8 cellular contexts compared by ENCODE assay signal in genomic region chr2:111120253-111121027, GRCh38. TPM values are rescaled to one million over a fixed set of nuclear protein-coding genes. Genes with fewer than 3 reads are reported as not detected.
DNase-seq lines count a peak whose midpoint lies in the region; ATAC-seq lines count a peak whose summit lies in the region.

BCL2L11 (plus strand) TSS chr2:111120914; CDS start chr2:111123746, 2,832 bp downstream.

- H3K27ac ChIP-seq in CD4-positive, alpha-beta memory T cell (ENCODE audit: low read depth, low read length) = peak within 1 kb of the TSS; percentile 32

- H3K36me3 ChIP-seq in CD4-positive, alpha-beta memory T cell (ENCODE audit: insufficient read depth, low read length) = no peaks in the 10 kb centered on the region

- peaks cover 12 to 28% of the 10 kb centered on the region in 2 donors for H3K36me3 Mint-ChIP-seq in CD4-positive, alpha-beta memory T cell
- peaks cover 24% of the 10 kb centered on the region for H3K36me3 Mint-ChIP-seq in activated CD4-positive, alpha-beta memory T cell treated with anti-CD3 and anti-CD28 coated beads for 36 hours

- POLR2A ChIA-PET in CD4-positive, alpha-beta memory T cell (lab: Charles Lee; ENCODE audit: partially characterized antibody) = interaction anchor here (0.8 to 2.2 kb wide), 9 partner anchors 9 to 1035 kb away, joined by 3 to 10 read pairs (median 4); partner anchors contain the start of gene TMEM87B
- POLR2A ChIA-PET in activated CD4-positive, alpha-beta memory T cell treated with anti-CD3 and anti-CD28 coated beads for 36 hours (lab: Charles Lee) = interaction anchor here (0.8 to 2.3 kb wide), 5 partner anchors 10 to 415 kb away, joined by 3 to 7 read pairs (median 3); no protein-coding TSS in a partner anchor

- ATAC-seq in GM19452 (IDR thresholded peaks at IDR 0.05; ENCODE audit: unreplicated experiment) = peak; percentile 52

- H3K27me3 Mint-ChIP-seq in CD4-positive, alpha-beta memory T cell = peaks cover 19 to 35% of the 10 kb centered on the region in 2 donors
- peaks cover 13% of the 10 kb centered on the region for H3K27me3 Mint-ChIP-seq in activated CD4-positive, alpha-beta memory T cell treated with anti-CD3 and anti-CD28 coated beads for 36 hours

- intact Hi-C loops in CD4-positive, alpha-beta memory T cell (cut with micrococcal nuclease) = loop anchor here (5.0 to 10.0 kb wide), 4 partner anchors 446 to 1642 kb away; partner anchors contain the start of genes BUB1 and CKAP2L
- intact Hi-C loops in activated CD4-positive, alpha-beta memory T cell treated with anti-CD3 and anti-CD28 coated beads for 36 hours (cut with micrococcal nuclease) = loop anchor here (5.0 kb wide), 1 partner anchor 443 kb away; the partner anchor contains the start of gene BUB1

- peak within 1 kb of the TSS; percentile 82 to 95 (median 89) for H3K27ac Mint-ChIP-seq in CD4-positive, alpha-beta memory T cell
- H3K27ac Mint-ChIP-seq in activated CD4-positive, alpha-beta memory T cell treated with anti-CD3 and anti-CD28 coated beads for 36 hours = peak within 1 kb of the TSS; percentile 88

- H3K27me3 ChIP-seq in CD4-positive, alpha-beta memory T cell (ENCODE audit: insufficient read depth, low read length) = peaks cover 36% of the 10 kb centered on the region

- CTCF ChIA-PET in CD4-positive, alpha-beta memory T cell (lab: Charles Lee; ENCODE audit: partially characterized antibody) = interaction anchor here (0.6 to 1.3 kb wide), 2 partner anchors 26 to 309 kb away, joined by 3 to 4 read pairs; no protein-coding TSS in a partner anchor
- CTCF ChIA-PET in activated CD4-positive, alpha-beta memory T cell treated with anti-CD3 and anti-CD28 coated beads for 36 hours (lab: Charles Lee) = interaction anchor here (0.7 to 1.7 kb wide), 7 partner anchors 16 to 581 kb away, joined by 3 to 6 read pairs (median 3); no protein-coding TSS in a partner anchor

- peaks cover 47% of the 10 kb centered on the region for H3K4me1 ChIP-seq in CD4-positive, alpha-beta memory T cell (ENCODE audit: insufficient read depth, low read length)

- no peaks in the 10 kb centered on the region for H3K9me3 ChIP-seq in CD4-positive, alpha-beta memory T cell (ENCODE audit: control insufficient read depth in 1 of 2, low read length in 2 of 2)

- peak within 1 kb of the TSS; percentile 78 to 83 for H3K4me3 ChIP-seq in CD4-positive, alpha-beta memory T cell (ENCODE audit: low read length in 2 of 2)

- H3K4me3 Mint-ChIP-seq in CD4-positive, alpha-beta memory T cell = peak within 1 kb of the TSS; percentile 88 to 97 (median 94)
- H3K4me3 Mint-ChIP-seq in activated CD4-positive, alpha-beta memory T cell treated with anti-CD3 and anti-CD28 coated beads for 36 hours = peak within 1 kb of the TSS; percentile 90

- H3K4me1 Mint-ChIP-seq in CD4-positive, alpha-beta memory T cell = peaks cover 21 to 59% (median 37%) of the 10 kb centered on the region in 4 donors
- peaks cover 60% of the 10 kb centered on the region for H3K4me1 Mint-ChIP-seq in activated CD4-positive, alpha-beta memory T cell treated with anti-CD3 and anti-CD28 coated beads for 36 hours (ENCODE audit: low read depth)

- DNase-seq in CD4-positive, alpha-beta memory T cell = peak; percentile 85 to 91 (median 87)
- DNase-seq in HK-2 (ENCODE audit: unreplicated experiment) = peak; percentile 94
- DNase-seq in NCI-H82 (lab: John Stamatoyannopoulos, UW) = peak; percentile 94
- peak; percentile 94 for DNase-seq in activated CD4-positive, alpha-beta memory T cell treated with anti-CD3 and anti-CD28 coated beads for 36 hours
- DNase-seq in ecto neural progenitor cell (ENCODE audit: low spot score) = peak; percentile 94
- peak; percentile 94 to 97 for DNase-seq in lung microvascular endothelial cell (ENCODE audit: low read depth in 2 of 2)
- DNase-seq in stimulated activated CD4-positive, alpha-beta T cell treated with anti-CD3 and anti-CD28 coated beads, TNF-alpha, amount 100 ng/mL, for 4 hours (ENCODE audit: low read depth in 3 of 3) = peak; percentile 78 to 85 (median 80)

- H3K9me3 Mint-ChIP-seq in CD4-positive, alpha-beta memory T cell = peaks cover 0 to 1% (median 0%) of the 10 kb centered on the region in 8 donors
- no peaks in the 10 kb centered on the region for H3K9me3 Mint-ChIP-seq in activated CD4-positive, alpha-beta memory T cell treated with anti-CD3 and anti-CD28 coated beads for 36 hours

RNA-seq across cellular contexts. Expression of gene BCL2L11, which starts in this region (rescaled TPM):
- 10 to 100 TPM; 33.4 to 34.1 TPM for total RNA-seq in CD4-positive, alpha-beta memory T cell
- 10 to 100 TPM in 1 of 2 donors, 1 to 10 TPM in 1; 4.7 to 15.8 TPM for polyA plus RNA-seq in CD4-positive, alpha-beta memory T cell
- total RNA-seq in activated CD4-positive, alpha-beta memory T cell treated with anti-CD3 and anti-CD28 coated beads for 36 hours = 10 to 100 TPM; 21.9 to 25.6 TPM
- total RNA-seq in lung microvascular endothelial cell = 8.7 and 29.0 TPM in 2 replicates

Comparison
In these comparisons a context has a peak if more than half of its experiments do, and no peak if none do; other contexts are left out.
1. Peak in every context shown above with its lines: DNase-seq, ATAC-seq, H3K4me3 ChIP-seq and H3K27ac ChIP-seq.